21 cellular contexts compared by ENCODE assay signal in the genomic region with DNA sequence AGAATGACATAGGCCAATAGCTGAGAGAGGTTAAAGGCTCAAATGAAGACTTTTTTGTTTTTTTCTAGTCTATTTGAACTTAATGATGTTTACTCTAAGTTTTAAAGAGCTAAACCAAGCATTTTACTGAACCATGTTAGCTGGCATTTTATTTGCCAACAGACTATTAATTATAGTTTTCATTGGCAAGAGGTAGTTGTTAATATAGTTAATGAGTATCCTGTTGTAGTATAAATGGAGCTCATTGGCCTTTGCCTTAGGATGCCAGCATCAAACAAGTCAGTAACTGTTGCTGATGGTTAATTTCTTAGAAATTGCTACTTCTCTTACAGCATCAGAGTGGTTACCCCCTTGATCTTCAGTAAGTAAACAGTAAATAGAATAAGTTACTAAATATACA.
DNase-seq lines count a peak whose midpoint lies in the region; ATAC-seq and TF ChIP-seq lines count a peak whose summit lies in the region.
"Had no signal": no experiment of that assay in that cellular context is flagged by ENCODE, and none has a peak within 500 bp of the region (broad histone marks: within the 10 kb centered on the region; RNA-seq: fewer than 3 reads in every experiment).

No MANE protein-coding gene starts in this region.

- H3K4me3 Mint-ChIP-seq in T-helper 17 cell (no peak overlapping the region), nephron progenitor cell (no peak overlapping the region)
- H3K4me3 Mint-ChIP-seq: HFFc6 had no signal

- H3K79me1 ChIP-seq in neuronal stem cell (ENCODE audit: low read depth, low read length): no peaks in the 10 kb centered on the region

- no peak overlapping the region for H3K27ac ChIP-seq in neuronal stem cell (replicated peaks; ENCODE audit: low read length)

- peak; percentile 3 for DNase-seq in HT-29 (ENCODE audit: low spot score)
- DNase-seq in T-helper 17 cell: no peak
- peak; percentile 93 for DNase-seq in renal cortical epithelial cell (ENCODE audit: low read depth)
- no peak for DNase-seq in middle frontal gyrus (ENCODE audit: extremely low spot score, low spot score)
- no peak for DNase-seq in neuronal stem cell (ENCODE audit: low spot score)
- DNase-seq in D341Med (ENCODE audit: low spot score): no peak
- DNase-seq in nephron progenitor cell: no peak
- DNase-seq: ACHN, C1 segment of cervical spinal cord, COR-L47, DMS153, GDM1, H7, HFFc6, NCI-H1694 treated with DMSO at 0.1 percent for 48 hours, NCI-H2107, NCI-H510A, NCI-H748 treated with DMSO at 0.1 percent for 48 hours, SHP77 had no signal

- H3K36me3 ChIP-seq in neuronal stem cell (replicated peaks in 1 of 2; ENCODE audit: control insufficient read depth in 2 of 2, insufficient read depth in 2 of 2, low read length in 2 of 2): no peaks in the 10 kb centered on the region

- no peak overlapping the region for H2BK5ac ChIP-seq in neuronal stem cell (ENCODE audit: low read length)

- H2BK12ac ChIP-seq in neuronal stem cell (ENCODE audit: low read length): no peak overlapping the region

- H3K23ac ChIP-seq in neuronal stem cell (ENCODE audit: low read depth, low read length, poor library complexity): no peak overlapping the region

- H2AK5ac ChIP-seq in neuronal stem cell (ENCODE audit: low read depth, low read length): no peak overlapping the region

- no peak for TF ChIP-seq CTCF in nephron progenitor cell (IDR thresholded peaks at IDR 0.05)

- no peaks in the 10 kb centered on the region for H3K27me3 ChIP-seq in neuronal stem cell (ENCODE audit: control insufficient read depth in 3 of 3, insufficient read depth in 3 of 3, low read depth in 1 of 3, low read length in 3 of 3)

- H3K36me3 Mint-ChIP-seq in T-helper 17 cell (ENCODE audit: low read depth) (no peaks in the 10 kb centered on the region), nephron progenitor cell (ENCODE audit: low read depth) (no peaks in the 10 kb centered on the region)

- ATAC-seq in GM18867 (IDR thresholded peaks at IDR 0.05; ENCODE audit: unreplicated experiment): peak; percentile 14
- no peak for ATAC-seq in T-helper 17 cell
- ATAC-seq: SK-N-SH treated with all-trans-retinoic acid at 6 μM for 48 hours had no signal

- H3K4me2 ChIP-seq in neuronal stem cell (ENCODE audit: insufficient read depth, low read length, poor library complexity, severe bottlenecking): no peak overlapping the region

- H3K4me1 ChIP-seq in neuronal stem cell (ENCODE audit: control insufficient read depth in 2 of 2, insufficient read depth in 1 of 2, low read depth in 1 of 2, low read length in 2 of 2): no peaks in the 10 kb centered on the region

- H3K4ac ChIP-seq in neuronal stem cell (ENCODE audit: low read length): no peak overlapping the region

- no peak overlapping the region for H4K8ac ChIP-seq in neuronal stem cell (ENCODE audit: low read depth, low read length)

- H3K4me1 Mint-ChIP-seq in T-helper 17 cell (peaks cover 4% of the 10 kb centered on the region), nephron progenitor cell (no peaks in the 10 kb centered on the region)

- H3K18ac ChIP-seq in neuronal stem cell (ENCODE audit: low read length): no peak overlapping the region

- H4K91ac ChIP-seq in neuronal stem cell (ENCODE audit: low read depth, low read length, poor library complexity): no peak overlapping the region

- H3K14ac ChIP-seq in neuronal stem cell (ENCODE audit: low read length): no peak overlapping the region

- H3K9me3 Mint-ChIP-seq in nephron progenitor cell: peaks cover 3% of the 10 kb centered on the region
- H3K9me3 Mint-ChIP-seq: HFFc6 had no signal

- H3K27ac Mint-ChIP-seq in T-helper 17 cell: peak overlapping the region; percentile 1
- no peak overlapping the region for H3K27ac Mint-ChIP-seq in nephron progenitor cell
- H3K27ac Mint-ChIP-seq: HFFc6 had no signal

- no peak overlapping the region for H3K9ac ChIP-seq in neuronal stem cell (ENCODE audit: low read depth, low read length, poor library complexity)

- H3K27me3 Mint-ChIP-seq in T-helper 17 cell (no peaks in the 10 kb centered on the region), nephron progenitor cell (ENCODE audit: low read depth, poor library complexity) (no peaks in the 10 kb centered on the region)

- H2BK15ac ChIP-seq in neuronal stem cell (ENCODE audit: low read length): no peak overlapping the region

- no peak overlapping the region for H2AFZ ChIP-seq in neuronal stem cell (ENCODE audit: low read length)

- H3K9me3 ChIP-seq in T-helper 17 cell (ENCODE audit: control insufficient read depth, low read length, poor library complexity, severe bottlenecking) (no peaks in the 10 kb centered on the region), neuronal stem cell (replicated peaks in 1 of 2; ENCODE audit: control insufficient read depth in 2 of 2, insufficient read depth in 1 of 2, low read depth in 1 of 2, low read length in 2 of 2) (no peaks in the 10 kb centered on the region)

- no peak overlapping the region for H3K4me3 ChIP-seq in neuronal stem cell (ENCODE audit: low read length in 2 of 2)

- H2BK120ac ChIP-seq in neuronal stem cell (ENCODE audit: low read depth, low read length): no peak overlapping the region

Comparison
In these comparisons a context has a peak if more than half of its experiments do, and no peak if none do; other contexts are left out.
1. DNase-seq: peak in HT-29 (single experiment) and renal cortical epithelial cell (single experiment); none in T-helper 17 cell (0 of 3), middle frontal gyrus (single experiment), neuronal stem cell (single experiment), D341Med (single experiment) and nephron progenitor cell (single experiment).